In genomic region chr15:74207652-74208440, GRCh38 we compare ENCODE assay signal across 1 cellular context.
TF ChIP-seq lines count a peak whose summit lies in the region.

No MANE protein-coding gene starts in this region.

TF ChIP-seq in HEK293, 187 proteins besides CTCF, POLR2A, EP300 and RAD21 (continued from another document):
- peak; percentile 79 for TF ChIP-seq ZNF341 (tag by site-specific recombination; IDR thresholded peaks at IDR 0.05; ENCODE audit: low read depth)
- TF ChIP-seq ZIC2 (tag by site-specific recombination; IDR thresholded peaks at IDR 0.05): peak; percentile 11; the same call in 1 of the 2 replicates
- TF ChIP-seq ZFHX2 (tag by site-specific recombination; conservative IDR thresholded peaks at IDR 0.05): peak; percentile 77
- TF ChIP-seq ZNF513 (tag by site-specific recombination; IDR thresholded peaks at IDR 0.05): peak; percentile 64
- TF ChIP-seq MYNN (tag by site-specific recombination; IDR thresholded peaks at IDR 0.05; ENCODE audit: borderline replicate concordance): no peak
- 0 out of 2 replicates have a peak, but pooled peaks have one; percentile 11 for TF ChIP-seq PRDM2 (tag by site-specific recombination; IDR thresholded peaks at IDR 0.05; ENCODE audit: borderline replicate concordance)
- 0 out of 2 replicates have a peak, but pooled peaks have one; percentile 16 for TF ChIP-seq HIC1 (tag by site-specific recombination; IDR thresholded peaks at IDR 0.05)
- TF ChIP-seq GLIS1 (tag by site-specific recombination; IDR thresholded peaks at IDR 0.05): no peak
- peak; percentile 73 for TF ChIP-seq EGR2 (tag by site-specific recombination; IDR thresholded peaks at IDR 0.05; ENCODE audit: low read depth)
- TF ChIP-seq, protein P1, sequence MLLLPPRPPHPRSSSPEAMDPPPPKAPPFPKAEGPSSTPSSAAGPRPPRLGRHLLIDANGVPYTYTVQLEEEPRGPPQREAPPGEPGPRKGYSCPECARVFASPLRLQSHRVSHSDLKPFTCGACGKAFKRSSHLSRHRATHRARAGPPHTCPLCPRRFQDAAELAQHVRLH (tag by site-specific recombination; IDR thresholded peaks at IDR 0.05): peak; percentile 95
